ENCODE assay signal across 15 cellular contexts in genomic region chr21:16667395-16667794, GRCh38.
A peak's percentile ranks its signal among the peaks of the same experiment; 100 is the strongest.
DNase-seq lines count a peak whose midpoint lies in the region; ATAC-seq and TF ChIP-seq lines count a peak whose summit lies in the region.
"Had no signal": no experiment of that assay in that cellular context is flagged by ENCODE, and none has a peak within 500 bp of the region (broad histone marks: within the 10 kb centered on the region; RNA-seq: fewer than 3 reads in every experiment).

No MANE protein-coding gene starts in this region.

- H2AFZ ChIP-seq in GM23338: peak overlapping the region; percentile 11; the same call in 1 of the 2 replicates

- H4K20me1 ChIP-seq in GM23338 (replicated peaks; ENCODE audit: insufficient read depth): no peaks in the 10 kb centered on the region

- no peaks in the 10 kb centered on the region for H3K79me2 ChIP-seq in GM23338 (replicated peaks; ENCODE audit: insufficient read depth)

- no peak overlapping the region for H3K4me3 Mint-ChIP-seq in GM23338
- H3K4me3 Mint-ChIP-seq: CD4-positive, alpha-beta memory T cell had no signal

- no peak overlapping the region for H3K4me2 ChIP-seq in GM23338
- H3K4me2 ChIP-seq: A549 had no signal

- DNase-seq in GM23338 (ENCODE audit: low spot score) (no peak), cardiac fibroblast (ENCODE audit: low read depth in 2 of 2) (peak; percentile 6 to 46), fibroblast of pulmonary artery (ENCODE audit: low read depth) (peak; percentile 56), pulmonary artery endothelial cell (ENCODE audit: low read depth, low spot score) (peak; percentile 37), kidney tubule cell (ENCODE audit: low spot score) (no peak), left cardiac atrium (no peak)
- DNase-seq: BE2C; CD4-positive, alpha-beta memory T cell; DND-41; GDM1; IMR-90 had no signal

- no peaks in the 10 kb centered on the region for H3K27me3 Mint-ChIP-seq in GM23338 (ENCODE audit: insufficient read depth, low read depth, poor library complexity)
- H3K27me3 Mint-ChIP-seq: CD4-positive, alpha-beta memory T cell had no signal

- no peaks in the 10 kb centered on the region for H3K9me3 Mint-ChIP-seq in GM23338

- no peaks in the 10 kb centered on the region for H3K36me3 Mint-ChIP-seq in GM23338 (ENCODE audit: low read depth)
- H3K36me3 Mint-ChIP-seq: CD4-positive, alpha-beta memory T cell had no signal

- no peaks in the 10 kb centered on the region for H3K4me1 ChIP-seq in GM23338 (ENCODE audit: insufficient read depth)
- H3K4me1 ChIP-seq: A549, BE2C had no signal

- no peak overlapping the region for H3K27ac Mint-ChIP-seq in GM23338
- H3K27ac Mint-ChIP-seq: CD4-positive, alpha-beta memory T cell had no signal

- H3F3A ChIP-seq in GM23338 (replicated peaks; ENCODE audit: low read depth): no peaks in the 10 kb centered on the region

- TF ChIP-seq CTCF in GM23338 (conservative IDR thresholded peaks at IDR 0.05; ENCODE audit: low read depth in 2 of 2): no peak
- no peak for TF ChIP-seq CTCF in cardiac fibroblast (IDR thresholded peaks at IDR 0.05; ENCODE audit: low read depth, low read length)
- TF ChIP-seq CTCF in fibroblast of pulmonary artery (IDR thresholded peaks at IDR 0.05; ENCODE audit: low read length, missing control alignments): no peak

- no peak overlapping the region for H3K4me3 ChIP-seq in GM23338
- no peak overlapping the region for H3K4me3 ChIP-seq in cardiac fibroblast (replicated peaks in 1 of 2; ENCODE audit: low read depth in 2 of 2, low read length in 2 of 2)
- no peak overlapping the region for H3K4me3 ChIP-seq in fibroblast of pulmonary artery (replicated peaks; ENCODE audit: low read depth, low read length)
- H3K4me3 ChIP-seq: A549 had no signal

- no peaks in the 10 kb centered on the region for H3K36me3 ChIP-seq in GM23338 (ENCODE audit: insufficient read depth)
- H3K36me3 ChIP-seq: BE2C had no signal

- no peaks in the 10 kb centered on the region for H3K9me2 ChIP-seq in GM23338 (ENCODE audit: insufficient read depth)

- H3K27ac ChIP-seq in GM23338 (ENCODE audit: low read depth): no peak overlapping the region
- H3K27ac ChIP-seq: A549, C4-2B had no signal

- intact Hi-C loops in left cardiac atrium (cut with DNase I): no loop called here

- ATAC-seq in GM23338: no peak
- no peak for ATAC-seq in HG02798 (IDR thresholded peaks at IDR 0.05; ENCODE audit: poor library complexity, unreplicated experiment)
- no peak for ATAC-seq in left cardiac atrium
- ATAC-seq: A549, HCT116 had no signal

- H3K27me3 ChIP-seq in GM23338 (ENCODE audit: insufficient read depth): no peaks in the 10 kb centered on the region
- H3K27me3 ChIP-seq: BE2C had no signal

- H3K4me1 Mint-ChIP-seq in GM23338: no peaks in the 10 kb centered on the region
- H3K4me1 Mint-ChIP-seq: CD4-positive, alpha-beta memory T cell had no signal

TF ChIP-seq in GM23338, 12 proteins besides CTCF, POLR2A, EP300 and RAD21:
- TF ChIP-seq STAT1 (IDR thresholded peaks at IDR 0.05; ENCODE audit: unreplicated experiment) (no peak), JUNB (IDR thresholded peaks at IDR 0.05; ENCODE audit: unreplicated experiment) (no peak)

Comparison
In these comparisons a context has a peak if more than half of its experiments do, and no peak if none do; other contexts are left out.
1. DNase-seq: peak in cardiac fibroblast (2 of 2), fibroblast of pulmonary artery (single experiment) and pulmonary artery endothelial cell (single experiment); none in GM23338 (single experiment), kidney tubule cell (single experiment) and left cardiac atrium (single experiment).